Comparison of ENCODE assay signal across 10 cellular contexts in genomic region chr19:35712910-35713845, GRCh38. TPM values are rescaled to one million over a fixed set of nuclear protein-coding genes. Genes with fewer than 3 reads are reported as not detected.
DNase-seq lines count a peak whose midpoint lies in the region; ATAC-seq and TF ChIP-seq lines count a peak whose summit lies in the region.
"Had no signal": no experiment of that assay in that cellular context is flagged by ENCODE, and none has a peak within 500 bp of the region (broad histone marks: within the 10 kb centered on the region; RNA-seq: fewer than 3 reads in every experiment).

No MANE protein-coding gene starts in this region.

- peak; percentile 90 for DNase-seq in activated CD4-positive, alpha-beta memory T cell treated with anti-CD3 and anti-CD28 coated beads for 36 hours
- DNase-seq in hepatocyte (ENCODE audit: low spot score) (peak; percentile 2), left ventricle myocardium inferior (no peak), mammary epithelial cell (no peak), NOMO-1 treated with dmso at 0.1 percent for 144 hours (lab: John Stamatoyannopoulos, UW; ENCODE audit: unreplicated experiment) (no peak), SKM-1 treated with dmso at 0.1 percent for 144 hours (lab: John Stamatoyannopoulos, UW; ENCODE audit: unreplicated experiment) (no peak)
- DNase-seq: KBM-7 had no signal

- no peaks in the 10 kb centered on the region for H3K9me3 ChIP-seq in hepatocyte (ENCODE audit: low read depth)
- H3K9me3 ChIP-seq in left ventricle myocardium inferior (replicated peaks), result no peaks in the 10 kb centered on the region
- no peaks in the 10 kb centered on the region for H3K9me3 ChIP-seq in mammary epithelial cell (replicated peaks; ENCODE audit: insufficient read depth, low read length)

- 86% methylated on average over 10 of the region's 10 CpGs for WGBS in hepatocyte (ENCODE audit: low lambda C conversion rate, missing lambda C conversion rate)
- 83% methylated on average over 10 of the region's 10 CpGs for WGBS in mammary epithelial cell (ENCODE audit: low coverage, missing lambda C conversion rate)

- no peaks in the 10 kb centered on the region for H4K20me1 ChIP-seq in hepatocyte (ENCODE audit: insufficient read depth, poor library complexity, severe bottlenecking)
- no peaks in the 10 kb centered on the region for H4K20me1 ChIP-seq in mammary epithelial cell (ENCODE audit: insufficient read depth, low read length)

- CTCF ChIA-PET in activated CD4-positive, alpha-beta memory T cell treated with anti-CD3 and anti-CD28 coated beads for 36 hours (lab: Charles Lee), result interaction anchor here (1.8 to 7.0 kb wide), 5 partner anchors 15 to 219 kb away, joined by 5 to 197 read pairs (median 7); partner anchors contain the start of genes COX6B1, IGFLR1 and ZBTB32
- CTCF ChIA-PET in mammary epithelial cell (lab: Charles Lee; ENCODE audit: low non-redundant PET), result no interaction called here

- dilution Hi-C loops in mammary epithelial cell (cut with HindIII; ENCODE audit: low sequenced_read_pairs), result no loop called here

- peak overlapping the region; percentile 99 for H3K27ac Mint-ChIP-seq in activated CD4-positive, alpha-beta memory T cell treated with anti-CD3 and anti-CD28 coated beads for 36 hours
- peak overlapping the region; percentile 97 for H3K27ac Mint-ChIP-seq in stimulated activated memory B cell treated with anti-CD40 and anti-IgM and Interleukin-4, amounts not matched to agents 10 μg/mL and 1 μg/mL and 100 μg/mL, for 72 hours

- POLR2A ChIA-PET in activated CD4-positive, alpha-beta memory T cell treated with anti-CD3 and anti-CD28 coated beads for 36 hours (lab: Charles Lee), result interaction anchor here (0.6 to 7.3 kb wide), 11 partner anchors 11 to 188 kb away, joined by 3 to 96 read pairs (median 5); partner anchors contain the start of genes COX6B1, HAUS5, IGFLR1 and LIN37

- no TSS peak for BruUV-seq in mammary epithelial cell (replicated peaks; lab: Mats Ljungman, UMichigan)

- no peak overlapping the region for H3K4me3 ChIP-seq in hepatocyte
- H3K4me3 ChIP-seq in left ventricle myocardium inferior, result no peak overlapping the region
- H3K4me3 ChIP-seq in mammary epithelial cell (replicated peaks in 1 of 3; ENCODE audit: insufficient read depth in 1 of 3, low read depth in 2 of 3, low read length in 3 of 3), result no peak overlapping the region

- H3K27ac ChIP-seq in hepatocyte, result no peak overlapping the region
- no peak overlapping the region for H3K27ac ChIP-seq in left ventricle myocardium inferior (replicated peaks)
- no peak overlapping the region for H3K27ac ChIP-seq in mammary epithelial cell (ENCODE audit: insufficient read depth, low read depth, low read length)

- peak overlapping the region; percentile 91 for H3K4me3 Mint-ChIP-seq in activated CD4-positive, alpha-beta memory T cell treated with anti-CD3 and anti-CD28 coated beads for 36 hours
- H3K4me3 Mint-ChIP-seq in stimulated activated memory B cell treated with anti-CD40 and anti-IgM and Interleukin-4, amounts not matched to agents 10 μg/mL and 1 μg/mL and 100 μg/mL, for 72 hours, result peak overlapping the region; percentile 92

- no peak overlapping the region for H2AFZ ChIP-seq in hepatocyte
- no peak overlapping the region for H2AFZ ChIP-seq in mammary epithelial cell (ENCODE audit: low read depth, low read length)

- no peaks in the 10 kb centered on the region for H3K27me3 Mint-ChIP-seq in activated CD4-positive, alpha-beta memory T cell treated with anti-CD3 and anti-CD28 coated beads for 36 hours
- H3K27me3 Mint-ChIP-seq in stimulated activated memory B cell treated with anti-CD40 and anti-IgM and Interleukin-4, amounts not matched to agents 10 μg/mL and 1 μg/mL and 100 μg/mL, for 72 hours, result no peaks in the 10 kb centered on the region

- peaks cover 49% of the 10 kb centered on the region for H3K4me1 Mint-ChIP-seq in activated CD4-positive, alpha-beta memory T cell treated with anti-CD3 and anti-CD28 coated beads for 36 hours (ENCODE audit: low read depth)
- peaks cover 65% of the 10 kb centered on the region for H3K4me1 Mint-ChIP-seq in stimulated activated memory B cell treated with anti-CD40 and anti-IgM and Interleukin-4, amounts not matched to agents 10 μg/mL and 1 μg/mL and 100 μg/mL, for 72 hours

- no peaks in the 10 kb centered on the region for H3K9me3 Mint-ChIP-seq in activated CD4-positive, alpha-beta memory T cell treated with anti-CD3 and anti-CD28 coated beads for 36 hours
- H3K9me3 Mint-ChIP-seq in stimulated activated memory B cell treated with anti-CD40 and anti-IgM and Interleukin-4, amounts not matched to agents 10 μg/mL and 1 μg/mL and 100 μg/mL, for 72 hours, result no peaks in the 10 kb centered on the region
- H3K9me3 Mint-ChIP-seq: immature natural killer cell had no signal

- TF ChIP-seq CTCF in hepatocyte (IDR thresholded peaks at IDR 0.05; ENCODE audit: poor library complexity) (no peak), left ventricle myocardium inferior (IDR thresholded peaks at IDR 0.05; ENCODE audit: borderline replicate concordance) (no peak), mammary epithelial cell (conservative IDR thresholded peaks at IDR 0.05 in 1 of 2, IDR thresholded peaks at IDR 0.05 in 1 of 2; ENCODE audit: extremely low read depth in 1 of 2, insufficient read depth in 1 of 2, low read depth in 1 of 2, low read length in 2 of 2) (no peak)

- intact Hi-C loops in activated CD4-positive, alpha-beta memory T cell treated with anti-CD3 and anti-CD28 coated beads for 36 hours (cut with micrococcal nuclease), result loop anchor here (1.0 to 10.0 kb wide), 7 partner anchors 44 to 502 kb away; partner anchors contain the start of genes ARHGAP33, HSPB6, NFKBID and OVOL3
- intact Hi-C loops in left ventricle myocardium inferior (cut with micrococcal nuclease), result no loop called here
- intact Hi-C loops in mammary epithelial cell (cut with micrococcal nuclease), result loop anchor here (10.0 kb wide), 1 partner anchor 358 kb away; the partner anchor contains the start of gene FFAR3

- in situ Hi-C loops in mammary epithelial cell (cut with MboI; ENCODE audit: low sequenced_read_pairs in 2 of 2), result loop anchor here in 1 of 2 donors (10.0 kb wide), 2 partner anchors 168 to 198 kb away; partner anchors contain the start of genes DMKN and TMEM147

- H3K79me2 ChIP-seq in hepatocyte, result peaks cover 8% of the 10 kb centered on the region
- H3K79me2 ChIP-seq in mammary epithelial cell (ENCODE audit: insufficient read depth, low read length), result peaks cover 7% of the 10 kb centered on the region

- no peak overlapping the region for H3K4me2 ChIP-seq in hepatocyte
- no peak overlapping the region for H3K4me2 ChIP-seq in mammary epithelial cell (ENCODE audit: insufficient read depth, low read depth, low read length)

- H3K36me3 Mint-ChIP-seq in activated CD4-positive, alpha-beta memory T cell treated with anti-CD3 and anti-CD28 coated beads for 36 hours, result peaks cover 42% of the 10 kb centered on the region
- peaks cover 20% of the 10 kb centered on the region for H3K36me3 Mint-ChIP-seq in stimulated activated memory B cell treated with anti-CD40 and anti-IgM and Interleukin-4, amounts not matched to agents 10 μg/mL and 1 μg/mL and 100 μg/mL, for 72 hours
- H3K36me3 Mint-ChIP-seq: immature natural killer cell had no signal

- H3K27me3 ChIP-seq in hepatocyte (no peaks in the 10 kb centered on the region), left ventricle myocardium inferior (ENCODE audit: low read depth) (peaks cover 7% of the 10 kb centered on the region), mammary epithelial cell (ENCODE audit: insufficient read depth, low read length) (no peaks in the 10 kb centered on the region)

- ATAC-seq in GM21515 (IDR thresholded peaks at IDR 0.05; ENCODE audit: unreplicated experiment), result peak; percentile 19
- peak; percentile 13 for ATAC-seq in stimulated activated memory B cell treated with anti-CD40 and anti-IgM and Interleukin-4, amounts not matched to agents 10 μg/mL and 1 μg/mL and 100 μg/mL, for 72 hours

- peaks cover 9% of the 10 kb centered on the region for H3K4me1 ChIP-seq in hepatocyte (ENCODE audit: insufficient read depth)
- peaks cover 22% of the 10 kb centered on the region for H3K4me1 ChIP-seq in left ventricle myocardium inferior
- peaks cover 18% of the 10 kb centered on the region for H3K4me1 ChIP-seq in mammary epithelial cell (ENCODE audit: insufficient read depth, low read length)

- H3K36me3 ChIP-seq in hepatocyte (replicated peaks; ENCODE audit: insufficient read depth, low read depth) (no peaks in the 10 kb centered on the region), left ventricle myocardium inferior (no peaks in the 10 kb centered on the region), mammary epithelial cell (ENCODE audit: insufficient read depth, low read length) (no peaks in the 10 kb centered on the region)

- H3K9ac ChIP-seq in mammary epithelial cell (ENCODE audit: insufficient read depth, low read length), result no peak overlapping the region

- no peaks in the 10 kb centered on the region for H3K9me2 ChIP-seq in hepatocyte (replicated peaks; ENCODE audit: insufficient read depth)

RNA-seq across cellular contexts. Expression of gene KMT2B, which starts 4.6 kb away (rescaled TPM):
- total RNA-seq in activated CD4-positive, alpha-beta memory T cell treated with anti-CD3 and anti-CD28 coated beads for 36 hours, result 10 to 100 TPM; 47.0 to 54.2 TPM
- 6.9 and 12.8 TPM in 2 replicates for total RNA-seq in hepatocyte
- polyA plus RNA-seq in hepatocyte, result 9.3 and 10.7 TPM in 2 replicates
- total RNA-seq in left ventricle myocardium inferior, result 12.8 TPM
- 10 to 100 TPM; 32.0 to 34.9 TPM for total RNA-seq in mammary epithelial cell
- polyA plus RNA-seq in mammary epithelial cell, result 14.2 TPM
- polyA minus RNA-seq in mammary epithelial cell, result 29.0 TPM

RNA-seq across cellular contexts. Expression of gene ZBTB32, which starts 8.8 kb away (rescaled TPM):
- total RNA-seq in activated CD4-positive, alpha-beta memory T cell treated with anti-CD3 and anti-CD28 coated beads for 36 hours, result 100 to 1,000 TPM; 226 to 228 TPM
- not detected in 2 replicates for total RNA-seq in hepatocyte
- polyA plus RNA-seq in hepatocyte, result 0.11 and 0.80 TPM in 2 replicates
- total RNA-seq in left ventricle myocardium inferior, result not detected
- not detected for total RNA-seq in mammary epithelial cell
- polyA plus RNA-seq in mammary epithelial cell, result not detected
- polyA minus RNA-seq in mammary epithelial cell, result not detected
- polyA plus RNA-seq: immature natural killer cell had no signal

RNA-seq across cellular contexts. Expression of gene IGFLR1, which starts 29.1 kb away (rescaled TPM):
- 10 to 100 TPM; 90.1 to 92.8 TPM for total RNA-seq in activated CD4-positive, alpha-beta memory T cell treated with anti-CD3 and anti-CD28 coated beads for 36 hours
- 3.6 and 5.6 TPM in 2 replicates for total RNA-seq in hepatocyte
- 4.5 and 4.6 TPM in 2 replicates for polyA plus RNA-seq in hepatocyte
- 4.9 TPM for total RNA-seq in left ventricle myocardium inferior
- total RNA-seq in mammary epithelial cell, result 1 to 10 TPM in 1 of 2 donors, not detected in 1; 1.4 TPM
- 1.9 TPM for polyA plus RNA-seq in mammary epithelial cell
- not detected for polyA minus RNA-seq in mammary epithelial cell

RNA-seq across cellular contexts. Expression of gene U2AF1L4, which starts 32.0 kb away (rescaled TPM):
- total RNA-seq in activated CD4-positive, alpha-beta memory T cell treated with anti-CD3 and anti-CD28 coated beads for 36 hours, result 10 to 100 TPM; 34.6 to 37.8 TPM
- total RNA-seq in hepatocyte, result 11.4 and 27.4 TPM in 2 replicates
- polyA plus RNA-seq in hepatocyte, result 60.7 and 76.0 TPM in 2 replicates
- 24.9 TPM for total RNA-seq in left ventricle myocardium inferior
- total RNA-seq in mammary epithelial cell, result 10 to 100 TPM in 1 of 2 donors, 1 to 10 TPM in 1; 4.8 to 23.9 TPM
- 9.9 TPM for polyA plus RNA-seq in mammary epithelial cell
- 9.6 TPM for polyA minus RNA-seq in mammary epithelial cell

RNA-seq across cellular contexts. Expression of gene PSENEN, which starts 32.3 kb away (rescaled TPM):
- 10 to 100 TPM; 46.7 to 47.9 TPM for total RNA-seq in activated CD4-positive, alpha-beta memory T cell treated with anti-CD3 and anti-CD28 coated beads for 36 hours
- total RNA-seq in hepatocyte (24.8 and 39.1 TPM in 2 replicates), left ventricle myocardium inferior (43.1 TPM), mammary epithelial cell (10 to 100 TPM in 1 of 2 donors, 1 to 10 TPM in 1; 8.7 to 55.4 TPM)
- polyA plus RNA-seq in hepatocyte (106 and 127 TPM in 2 replicates), mammary epithelial cell (33.7 TPM)
- polyA minus RNA-seq in mammary epithelial cell, result 40.9 TPM

Comparison
In these comparisons a context has a peak if more than half of its experiments do, and no peak if none do; other contexts are left out.
1. DNase-seq: peak in activated CD4-positive, alpha-beta memory T cell treated with anti-CD3 and anti-CD28 coated beads for 36 hours (single experiment) and hepatocyte (single experiment); none in left ventricle myocardium inferior (single experiment), mammary epithelial cell (single experiment), NOMO-1 treated with dmso at 0.1 percent for 144 hours (single experiment) and SKM-1 treated with dmso at 0.1 percent for 144 hours (single experiment).
2. RNA of gene ZBTB32, which starts 8.8 kb away (total RNA-seq): 226 to 228 TPM in activated CD4-positive, alpha-beta memory T cell treated with anti-CD3 and anti-CD28 coated beads for 36 hours; not detected in left ventricle myocardium inferior (single experiment), not detected in hepatocyte and not detected in mammary epithelial cell; every median in the first group is over 100 times any median in the second.
3. RNA of gene IGFLR1, which starts 29.1 kb away (total RNA-seq): 90.1 to 92.8 TPM in activated CD4-positive, alpha-beta memory T cell treated with anti-CD3 and anti-CD28 coated beads for 36 hours; 3.6 to 5.6 TPM in hepatocyte, 4.9 TPM in left ventricle myocardium inferior (single experiment) and 1.4 TPM in mammary epithelial cell; every median in the first group is over 10 times any median in the second.